1 cellular context compared by ENCODE assay signal in the genomic region with DNA sequence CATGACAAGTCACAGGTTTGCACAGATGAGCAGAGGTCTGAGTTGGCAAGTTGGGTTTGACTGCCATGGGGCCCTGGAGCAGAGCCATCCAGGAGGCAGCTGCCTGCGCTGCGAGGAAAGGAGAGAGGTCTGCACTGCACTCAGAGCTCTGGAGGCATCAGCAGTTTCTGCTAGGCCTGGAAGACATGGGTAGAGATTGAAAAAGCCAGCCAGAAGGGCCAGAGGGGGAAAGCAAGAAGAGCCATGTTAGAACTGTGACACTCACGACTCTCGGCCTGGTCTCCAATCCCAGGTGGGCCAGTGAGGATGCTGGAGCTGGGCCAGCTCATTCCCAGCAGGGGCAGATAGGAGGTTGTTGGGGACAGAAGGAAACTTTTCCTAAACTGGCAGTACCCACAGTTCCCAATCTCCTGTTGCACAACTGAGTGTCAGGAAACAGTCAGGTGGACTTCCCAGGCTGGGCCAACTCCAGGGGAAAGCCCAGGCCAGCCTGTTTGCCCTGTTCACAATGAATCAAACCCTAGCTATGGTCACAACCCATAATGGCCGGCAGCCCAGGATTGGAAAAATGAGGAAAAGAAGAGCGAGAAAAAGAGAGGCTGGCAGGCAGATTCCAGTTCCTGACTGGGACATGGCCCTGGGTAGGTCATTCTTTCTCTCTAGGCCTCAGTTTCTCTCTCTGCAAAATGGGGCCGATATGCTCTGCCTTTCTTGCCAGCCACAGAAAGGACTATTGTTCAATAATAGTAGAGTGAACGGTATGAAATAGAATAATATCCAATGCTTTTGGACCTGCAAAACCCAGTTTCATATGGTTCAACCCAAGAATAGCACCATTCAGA.
TF ChIP-seq lines count a peak whose summit lies in the region.

No MANE protein-coding gene starts in this region.

TF ChIP-seq in liver, 16 proteins besides CTCF, POLR2A, EP300 and RAD21 (continued from another document):
- peak; percentile 81 for TF ChIP-seq REST (IDR thresholded peaks at IDR 0.05)
- peak; percentile 69 to 84 for TF ChIP-seq HNF4A (conservative IDR thresholded peaks at IDR 0.05)
- peak; percentile 80 to 97 for TF ChIP-seq EGR1 (IDR thresholded peaks at IDR 0.05; ENCODE audit: low read depth in 2 of 2)
- TF ChIP-seq JUND (IDR thresholded peaks at IDR 0.05): peak; percentile 65 to 71
- TF ChIP-seq, protein P1, sequence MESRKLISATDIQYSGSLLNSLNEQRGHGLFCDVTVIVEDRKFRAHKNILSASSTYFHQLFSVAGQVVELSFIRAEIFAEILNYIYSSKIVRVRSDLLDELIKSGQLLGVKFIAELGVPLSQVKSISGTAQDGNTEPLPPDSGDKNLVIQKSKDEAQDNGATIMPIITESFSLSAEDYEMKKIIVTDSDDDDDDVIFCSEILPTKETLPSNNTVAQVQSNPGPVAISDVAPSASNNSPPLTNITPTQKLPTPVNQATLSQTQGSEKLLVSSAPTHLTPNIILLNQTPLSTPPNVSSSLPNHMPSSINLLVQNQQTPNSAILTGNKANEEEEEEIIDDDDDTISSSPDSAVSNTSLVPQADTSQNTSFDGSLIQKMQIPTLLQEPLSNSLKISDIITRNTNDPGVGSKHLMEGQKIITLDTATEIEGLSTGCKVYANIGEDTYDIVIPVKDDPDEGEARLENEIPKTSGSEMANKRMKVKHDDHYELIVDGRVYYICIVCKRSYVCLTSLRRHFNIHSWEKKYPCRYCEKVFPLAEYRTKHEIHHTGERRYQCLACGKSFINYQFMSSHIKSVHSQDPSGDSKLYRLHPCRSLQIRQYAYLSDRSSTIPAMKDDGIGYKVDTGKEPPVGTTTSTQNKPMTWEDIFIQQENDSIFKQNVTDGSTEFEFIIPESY (IDR thresholded peaks at IDR 0.05): peak; percentile 93
- TF ChIP-seq TAF1 (conservative IDR thresholded peaks at IDR 0.05): peak; percentile 89
- peak; percentile 44 for TF ChIP-seq FOXA1 (IDR thresholded peaks at IDR 0.05)
- TF ChIP-seq NR2F2 (IDR thresholded peaks at IDR 0.05): no peak
